In the genomic region with DNA sequence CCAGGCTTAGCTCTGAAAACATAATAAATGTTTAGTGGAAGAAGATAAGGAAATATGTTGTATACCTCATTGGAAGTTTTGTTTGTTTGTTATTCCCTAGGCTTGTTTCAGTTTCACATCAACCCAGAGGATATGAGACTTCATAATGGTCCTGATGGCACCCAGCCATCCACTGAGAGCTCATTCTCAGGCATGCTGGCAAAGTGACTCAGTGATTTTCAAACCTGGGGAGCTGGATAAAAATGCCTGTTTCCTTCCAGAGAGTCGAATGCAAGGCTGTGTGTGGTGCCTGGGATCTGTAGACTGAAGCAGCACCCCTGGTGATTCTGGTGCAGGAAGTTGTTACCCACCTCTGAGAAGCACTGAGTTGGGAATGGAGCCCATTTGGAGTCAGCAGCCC, we compare ENCODE assay signal across 14 cellular contexts.
A peak's percentile ranks its signal among the peaks of the same experiment; 100 is the strongest.
DNase-seq lines count a peak whose midpoint lies in the region; ATAC-seq and TF ChIP-seq lines count a peak whose summit lies in the region.
"Had no signal": no experiment of that assay in that cellular context is flagged by ENCODE, and none has a peak within 500 bp of the region (broad histone marks: within the 10 kb centered on the region; RNA-seq: fewer than 3 reads in every experiment).

No MANE protein-coding gene starts in this region.

- no peaks in the 10 kb centered on the region for H3K36me3 ChIP-seq in MM.1S (replicated peaks; ENCODE audit: insufficient read depth, low read length)

- no peaks in the 10 kb centered on the region for H4K20me1 ChIP-seq in MM.1S (ENCODE audit: insufficient read depth, low read length)

- H3K4me3 ChIP-seq in epithelial cell of esophagus (ENCODE audit: low read length) (no peak overlapping the region), MM.1S (ENCODE audit: low read length) (no peak overlapping the region)
- H3K4me3 ChIP-seq: A549, skin epidermis had no signal

- H3K4me2 ChIP-seq in MM.1S (ENCODE audit: low read depth, low read length) = no peak overlapping the region
- H3K4me2 ChIP-seq: A549 had no signal

- no peak overlapping the region for H2AFZ ChIP-seq in MM.1S (ENCODE audit: low read length)

- no peak for ATAC-seq in GM21528 (IDR thresholded peaks at IDR 0.05; ENCODE audit: low FRiP score, unreplicated experiment)
- ATAC-seq: A549 had no signal

- H3K27ac ChIP-seq in MM.1S (ENCODE audit: low read length) = no peak overlapping the region
- H3K27ac ChIP-seq: A549, epithelial cell of prostate, skin epidermis had no signal

- TF ChIP-seq CTCF in epithelial cell of esophagus (IDR thresholded peaks at IDR 0.05; ENCODE audit: insufficient read depth, low read depth, low read length, missing control alignments) = no peak
- TF ChIP-seq CTCF in MM.1S (IDR thresholded peaks at IDR 0.05; ENCODE audit: low read length) = no peak

- H3K4me1 ChIP-seq in MM.1S (ENCODE audit: low read length) = 0 out of 2 replicates have a peak, but pooled peaks cover 7% of the 10 kb centered on the region

- no peaks in the 10 kb centered on the region for H3F3A ChIP-seq in MM.1S (ENCODE audit: insufficient read depth, low read length)

- no peaks in the 10 kb centered on the region for H3K9me2 ChIP-seq in MM.1S (replicated peaks; ENCODE audit: insufficient read depth, low read length)

- no peaks in the 10 kb centered on the region for H3K9me3 ChIP-seq in MM.1S (replicated peaks; ENCODE audit: insufficient read depth, low read length)
- H3K9me3 ChIP-seq: A549 had no signal

- H3K27me3 ChIP-seq in MM.1S (replicated peaks; ENCODE audit: insufficient read depth, low read length) = no peaks in the 10 kb centered on the region

- no peaks in the 10 kb centered on the region for H3K79me2 ChIP-seq in MM.1S (ENCODE audit: low read length)

- no peak overlapping the region for H3K9ac ChIP-seq in MM.1S (ENCODE audit: low read length)

- DNase-seq in NCI-H1105 treated with DMSO at 0.1 percent for 48 hours (lab: John Stamatoyannopoulos, UW) (peak; percentile 2), NCI-H1105 (lab: John Stamatoyannopoulos, UW) (no peak), OCI-M1 (lab: John Stamatoyannopoulos, UW) (peak; percentile 74), epithelial cell of esophagus (ENCODE audit: low read depth) (peak; percentile 56), pulmonary artery endothelial cell (ENCODE audit: low read depth, low spot score) (peak; percentile 29), NAMALWA (ENCODE audit: low spot score) (no peak), MM.1S (no peak)
- DNase-seq: DND-41, Karpas-422, naive B cell had no signal

Comparison
In these comparisons a context has a peak if more than half of its experiments do, and no peak if none do; other contexts are left out.
1. DNase-seq: peak in NCI-H1105 treated with DMSO at 0.1 percent for 48 hours (single experiment), OCI-M1 (single experiment), epithelial cell of esophagus (single experiment) and pulmonary artery endothelial cell (single experiment); none in NCI-H1105 (single experiment), NAMALWA (single experiment) and MM.1S (single experiment).